Comparison of ENCODE assay signal across 12 cellular contexts in the genomic region with DNA sequence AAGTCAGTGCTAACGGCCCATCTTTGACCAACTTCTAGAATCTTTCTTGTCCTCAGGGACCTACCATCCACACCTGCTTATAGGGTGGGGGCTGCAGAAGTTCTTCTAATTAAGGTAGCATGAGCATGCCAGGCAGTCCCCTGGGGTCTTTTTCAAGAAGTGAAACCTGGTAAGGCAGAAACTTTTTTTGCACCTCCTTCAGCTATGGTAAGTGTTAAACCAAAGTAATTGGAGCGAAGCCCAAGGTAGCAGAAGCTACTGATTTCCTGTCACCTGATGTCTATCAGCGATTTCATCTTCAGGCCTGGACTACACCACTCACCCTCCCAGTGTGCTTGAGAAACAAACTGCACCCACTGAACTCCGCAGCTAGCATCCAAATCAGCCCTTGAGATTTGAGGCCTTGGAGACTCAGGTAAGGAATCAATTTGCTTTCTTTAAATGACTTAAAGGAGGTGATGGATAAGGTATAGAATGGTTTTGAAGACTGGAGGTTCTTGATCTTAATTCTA. TPM values are rescaled to one million over a fixed set of nuclear protein-coding genes. Genes with fewer than 3 reads are reported as not detected.
A peak's percentile ranks its signal among the peaks of the same experiment; 100 is the strongest.
DNase-seq lines count a peak whose midpoint lies in the region; ATAC-seq and TF ChIP-seq lines count a peak whose summit lies in the region.
"Had no signal": no experiment of that assay in that cellular context is flagged by ENCODE, and none has a peak within 500 bp of the region (broad histone marks: within the 10 kb centered on the region; RNA-seq: fewer than 3 reads in every experiment).

A gene (plus strand): TSS at position 317 of the 512 bp plus-strand sequence. CDS start 6,528 bp downstream, outside the sequence.

- POLR2A ChIA-PET in activated CD8-positive, alpha-beta T cell treated with anti-CD3 and anti-CD28 coated beads for 36 hours (lab: Charles Lee), result no interaction called here
- POLR2A ChIA-PET in activated CD8-positive, alpha-beta T cell treated with anti-CD3 and anti-CD28 coated beads, Interleukin-2, amount 10 ng/mL, durations not matched to agents 7 days and 5 days (lab: Charles Lee), result no interaction called here
- POLR2A ChIA-PET in WTC11 (lab: Charles Lee), result no interaction called here

- no peak within 1 kb of the TSS for H3K4me3 Mint-ChIP-seq in activated CD8-positive, alpha-beta T cell treated with anti-CD3 and anti-CD28 coated beads for 36 hours
- no peak within 1 kb of the TSS for H3K4me3 Mint-ChIP-seq in activated CD8-positive, alpha-beta T cell treated with anti-CD3 and anti-CD28 coated beads, Interleukin-2, amount 10 ng/mL, durations not matched to agents 7 days and 5 days
- H3K4me3 Mint-ChIP-seq in WTC11, result no peak within 1 kb of the TSS

- no peak for TF ChIP-seq EP300 in transverse colon (IDR thresholded peaks at IDR 0.05; ENCODE audit: low read depth)

- ATAC-seq in activated CD8-positive, alpha-beta T cell treated with anti-CD3 and anti-CD28 coated beads for 36 hours, result peak; percentile 45
- no peak for ATAC-seq in activated CD8-positive, alpha-beta T cell treated with anti-CD3 and anti-CD28 coated beads, Interleukin-2, amount 10 ng/mL, durations not matched to agents 7 days and 5 days
- peak; percentile 79 for ATAC-seq in GM21825 (IDR thresholded peaks at IDR 0.05; ENCODE audit: unreplicated experiment)
- peak; percentile 87 for ATAC-seq in HG03460 (IDR thresholded peaks at IDR 0.05; ENCODE audit: unreplicated experiment)
- ATAC-seq in WTC11, result no peak

- no peaks in the 10 kb centered on the region for H3K9me3 ChIP-seq in transverse colon

- no peaks in the 10 kb centered on the region for H3K36me3 ChIP-seq in transverse colon

- no peaks in the 10 kb centered on the region for H3K9me3 Mint-ChIP-seq in activated CD8-positive, alpha-beta T cell treated with anti-CD3 and anti-CD28 coated beads for 36 hours
- no peaks in the 10 kb centered on the region for H3K9me3 Mint-ChIP-seq in activated CD8-positive, alpha-beta T cell treated with anti-CD3 and anti-CD28 coated beads, Interleukin-2, amount 10 ng/mL, durations not matched to agents 7 days and 5 days (ENCODE audit: insufficient read depth)
- H3K9me3 Mint-ChIP-seq in WTC11, result no peaks in the 10 kb centered on the region

- H3K27me3 Mint-ChIP-seq in activated CD8-positive, alpha-beta T cell treated with anti-CD3 and anti-CD28 coated beads for 36 hours, result peaks cover 5% of the 10 kb centered on the region
- peaks cover 14% of the 10 kb centered on the region for H3K27me3 Mint-ChIP-seq in activated CD8-positive, alpha-beta T cell treated with anti-CD3 and anti-CD28 coated beads, Interleukin-2, amount 10 ng/mL, durations not matched to agents 7 days and 5 days (ENCODE audit: low read depth)
- no peaks in the 10 kb centered on the region; the same call in 1 of the 2 replicates for H3K27me3 Mint-ChIP-seq in WTC11 (ENCODE audit: low read depth)

- no peaks in the 10 kb centered on the region for H3K4me1 ChIP-seq in transverse colon

- H3K36me3 Mint-ChIP-seq in activated CD8-positive, alpha-beta T cell treated with anti-CD3 and anti-CD28 coated beads for 36 hours (ENCODE audit: low read depth), result no peaks in the 10 kb centered on the region
- H3K36me3 Mint-ChIP-seq in activated CD8-positive, alpha-beta T cell treated with anti-CD3 and anti-CD28 coated beads, Interleukin-2, amount 10 ng/mL, durations not matched to agents 7 days and 5 days (ENCODE audit: low read depth), result no peaks in the 10 kb centered on the region
- H3K36me3 Mint-ChIP-seq in WTC11, result peaks cover 4% of the 10 kb centered on the region

- peaks cover 18% of the 10 kb centered on the region for H3K4me1 Mint-ChIP-seq in activated CD8-positive, alpha-beta T cell treated with anti-CD3 and anti-CD28 coated beads for 36 hours (ENCODE audit: low read depth)
- no peaks in the 10 kb centered on the region for H3K4me1 Mint-ChIP-seq in activated CD8-positive, alpha-beta T cell treated with anti-CD3 and anti-CD28 coated beads, Interleukin-2, amount 10 ng/mL, durations not matched to agents 7 days and 5 days (ENCODE audit: low read depth)
- H3K4me1 Mint-ChIP-seq in WTC11, result peaks cover 2% of the 10 kb centered on the region; the same call in 1 of the 2 replicates

- H3K27ac Mint-ChIP-seq in activated CD8-positive, alpha-beta T cell treated with anti-CD3 and anti-CD28 coated beads for 36 hours, result peak within 1 kb of the TSS; percentile 61
- no peak within 1 kb of the TSS for H3K27ac Mint-ChIP-seq in activated CD8-positive, alpha-beta T cell treated with anti-CD3 and anti-CD28 coated beads, Interleukin-2, amount 10 ng/mL, durations not matched to agents 7 days and 5 days
- H3K27ac Mint-ChIP-seq in WTC11, result no peak within 1 kb of the TSS

- no peak for DNase-seq in activated CD8-positive, alpha-beta T cell treated with anti-CD3 and anti-CD28 coated beads for 36 hours
- DNase-seq in activated CD8-positive, alpha-beta T cell treated with anti-CD3 and anti-CD28 coated beads, Interleukin-2, amount 10 ng/mL, durations not matched to agents 7 days and 5 days, result no peak
- DNase-seq in transverse colon (peak; percentile 8), WTC11 (ENCODE audit: low spot score) (no peak), posterior vena cava (ENCODE audit: low spot score) (no peak), mucosa of gallbladder (ENCODE audit: low spot score) (no peak)
- DNase-seq: dermis blood vessel endothelial cell, NCI-H1092, posterior cingulate gyrus had no signal

- TF ChIP-seq POLR2A in transverse colon (IDR thresholded peaks at IDR 0.05), result peak; percentile 29

- intact Hi-C loops in activated CD8-positive, alpha-beta T cell treated with anti-CD3 and anti-CD28 coated beads for 36 hours (cut with micrococcal nuclease), result no loop called here
- intact Hi-C loops in transverse colon (cut with DNase I; ENCODE audit: low total_unique reads) (no loop called here), posterior vena cava (cut with DNase I) (no loop called here)

- WGBS in transverse colon (ENCODE audit: low coverage in 1 of 2), 2 donors, result 63% methylated on average over 4 of the region's 4 CpGs; no CpG with 5 or more reads in 1 of the 2 donors

- H3K27me3 ChIP-seq in transverse colon, result no peaks in the 10 kb centered on the region

- no peak for TF ChIP-seq CTCF in activated CD8-positive, alpha-beta T cell treated with anti-CD3 and anti-CD28 coated beads for 36 hours (IDR thresholded peaks at IDR 0.05)
- TF ChIP-seq CTCF in transverse colon (IDR thresholded peaks at IDR 0.05) (no peak), WTC11 (IDR thresholded peaks at IDR 0.05) (no peak)

- H3K27ac ChIP-seq in transverse colon, result no peak within 1 kb of the TSS
- H3K27ac ChIP-seq: SK-N-MC had no signal

- in situ Hi-C loops in transverse colon (cut with MboI; ENCODE audit: low pct_ligation_motif_present in 1 of 4, low pct_unique_long_range_greater_than_20kb in 1 of 4, low sequenced_read_pairs in 3 of 4), result no loop called here

- H3K4me3 ChIP-seq in transverse colon, result no peak within 1 kb of the TSS
- H3K4me3 ChIP-seq: SK-N-MC had no signal

- CTCF ChIA-PET in activated CD8-positive, alpha-beta T cell treated with anti-CD3 and anti-CD28 coated beads for 36 hours (lab: Charles Lee), result no interaction called here
- CTCF ChIA-PET in activated CD8-positive, alpha-beta T cell treated with anti-CD3 and anti-CD28 coated beads, Interleukin-2, amount 10 ng/mL, durations not matched to agents 7 days and 5 days (lab: Charles Lee), result no interaction called here
- CTCF ChIA-PET in WTC11 (lab: Charles Lee), result no interaction called here

TF ChIP-seq in WTC11, 78 proteins besides CTCF, POLR2A, EP300 and RAD21 (continues in another document):
- no peak for TF ChIP-seq NFATC4 (CRISPR knock-in tag; IDR thresholded peaks at IDR 0.05)
- no peak for TF ChIP-seq OVOL2 (CRISPR knock-in tag; IDR thresholded peaks at IDR 0.05; ENCODE audit: borderline replicate concordance)
- TF ChIP-seq, protein P1, sequence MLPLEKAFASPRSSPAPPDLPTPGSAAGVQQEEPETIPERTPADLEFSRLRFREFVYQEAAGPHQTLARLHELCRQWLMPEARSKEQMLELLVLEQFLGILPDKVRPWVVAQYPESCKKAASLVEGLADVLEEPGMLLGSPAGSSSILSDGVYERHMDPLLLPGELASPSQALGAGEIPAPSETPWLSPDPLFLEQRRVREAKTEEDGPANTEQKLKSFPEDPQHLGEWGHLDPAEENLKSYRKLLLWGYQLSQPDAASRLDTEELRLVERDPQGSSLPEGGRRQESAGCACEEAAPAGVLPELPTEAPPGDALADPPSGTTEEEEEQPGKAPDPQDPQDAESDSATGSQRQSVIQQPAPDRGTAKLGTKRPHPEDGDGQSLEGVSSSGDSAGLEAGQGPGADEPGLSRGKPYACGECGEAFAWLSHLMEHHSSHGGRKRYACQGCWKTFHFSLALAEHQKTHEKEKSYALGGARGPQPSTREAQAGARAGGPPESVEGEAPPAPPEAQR (CRISPR knock-in tag; IDR thresholded peaks at IDR 0.05), result no peak
- no peak for TF ChIP-seq ZNF138 (CRISPR knock-in tag; conservative IDR thresholded peaks at IDR 0.05)
- no peak for TF ChIP-seq SMAD3 (CRISPR knock-in tag; IDR thresholded peaks at IDR 0.05; ENCODE audit: borderline replicate concordance)
- TF ChIP-seq MYBL2 (CRISPR knock-in tag; IDR thresholded peaks at IDR 0.05), result no peak
- TF ChIP-seq ATF1 (CRISPR knock-in tag; IDR thresholded peaks at IDR 0.05), result no peak
- TF ChIP-seq PRRX2 (CRISPR knock-in tag; IDR thresholded peaks at IDR 0.05), result no peak
- no peak for TF ChIP-seq RELA (CRISPR knock-in tag; IDR thresholded peaks at IDR 0.05; ENCODE audit: borderline replicate concordance)
- no peak for TF ChIP-seq ZNF671 (CRISPR knock-in tag; IDR thresholded peaks at IDR 0.05)

RNA-seq across cellular contexts. Expression of the gene that starts here (rescaled TPM):
- total RNA-seq in activated CD8-positive, alpha-beta T cell treated with anti-CD3 and anti-CD28 coated beads for 36 hours, result 1 to 10 TPM; 1.7 to 2.1 TPM
- 1 to 10 TPM in 1 of 2 experiments, under 1 TPM in 1; 0.70 to 1.4 TPM for total RNA-seq in activated CD8-positive, alpha-beta T cell treated with anti-CD3 and anti-CD28 coated beads, Interleukin-2, amount 10 ng/mL, durations not matched to agents 7 days and 5 days
- 10 to 100 TPM in 2 of 4 donors, not detected in 2; 32.2 to 49.4 TPM for total RNA-seq in transverse colon
- total RNA-seq in WTC11 (2021), result 0.17 to 0.71 TPM (median 0.32 TPM) in 3 replicates
- 1 to 10 TPM; 1.8 to 2.5 TPM for total RNA-seq in posterior vena cava
- 0.60 TPM for total RNA-seq in mucosa of gallbladder
- total RNA-seq: dermis blood vessel endothelial cell had no signal

Comparison
In these comparisons a context has a peak if more than half of its experiments do, and no peak if none do; other contexts are left out.
1. ATAC-seq: peak in activated CD8-positive, alpha-beta T cell treated with anti-CD3 and anti-CD28 coated beads for 36 hours (single experiment), GM21825 (single experiment) and HG03460 (single experiment); none in activated CD8-positive, alpha-beta T cell treated with anti-CD3 and anti-CD28 coated beads, Interleukin-2, amount 10 ng/mL, durations not matched to agents 7 days and 5 days (single experiment) and WTC11 (single experiment).